In genomic region chr14:24297190-24297964, GRCh38 we compare ENCODE assay signal across 8 cellular contexts. TPM values are rescaled to one million over a fixed set of nuclear protein-coding genes. Genes with fewer than 3 reads are reported as not detected.
DNase-seq lines count a peak whose midpoint lies in the region; ATAC-seq and TF ChIP-seq lines count a peak whose summit lies in the region.

No MANE protein-coding gene starts in this region.

- no peaks in the 10 kb centered on the region for H3K9me3 ChIP-seq in vagina

- H3K27ac ChIP-seq in vagina, result peak overlapping the region; percentile 6

- TF ChIP-seq CTCF in WI38 (IDR thresholded peaks at IDR 0.05; ENCODE audit: low read depth, low read length), result peak; percentile 21; the same call in 1 of the 2 replicates
- TF ChIP-seq CTCF in vagina (IDR thresholded peaks at IDR 0.05), result no peak

- DNase-seq in DMS53 (lab: John Stamatoyannopoulos, UW), result peak; percentile 64
- DNase-seq in HuH-7 (ENCODE audit: low spot score), result peak; percentile 68
- DNase-seq in iPS-NIHi7 (ENCODE audit: extremely low spot score), result peak; percentile 41
- DNase-seq in vagina (ENCODE audit: extremely low spot score in 2 of 2), result no peak
- no peak for DNase-seq in GM19240 (ENCODE audit: insufficient read length, low spot score)
- DNase-seq in globus pallidus (ENCODE audit: low spot score), result no peak

- H3K4me1 ChIP-seq in vagina, result peaks cover 47% of the 10 kb centered on the region

- peak; percentile 15 for ATAC-seq in GM19397 (IDR thresholded peaks at IDR 0.05; ENCODE audit: unreplicated experiment)

- no peaks in the 10 kb centered on the region for H3K27me3 ChIP-seq in vagina

- no peak for TF ChIP-seq POLR2A in vagina (IDR thresholded peaks at IDR 0.05)

- intact Hi-C loops in vagina (cut with DNase I), result loop anchor here (2.0 kb wide), 1 partner anchor 55 kb away; the partner anchor contains the start of gene TINF2

- peaks cover 0 to 28% of the 10 kb centered on the region in 2 donors for H3K36me3 ChIP-seq in vagina

- no peak overlapping the region for H3K4me3 ChIP-seq in WI38 (ENCODE audit: low read depth, low read length)
- H3K4me3 ChIP-seq in vagina, result no peak overlapping the region

RNA-seq across cellular contexts. Expression of gene DHRS1, which starts 2.2 kb away (rescaled TPM):
- total RNA-seq in vagina, result 84.2 TPM

RNA-seq across cellular contexts. Expression of gene NOP9, which starts 2.3 kb away (rescaled TPM):
- 13.8 TPM for total RNA-seq in vagina

RNA-seq across cellular contexts. Expression of gene CIDEB, which starts 10.4 kb away (rescaled TPM):
- 16.0 TPM for total RNA-seq in vagina

RNA-seq across cellular contexts. Expression of gene LTB4R2, which starts 12.6 kb away (rescaled TPM):
- 66.5 TPM for total RNA-seq in vagina

RNA-seq across cellular contexts. Expression of gene LTB4R, which starts 13.9 kb away (rescaled TPM):
- 35.1 TPM for total RNA-seq in vagina

Comparison
In these comparisons a context has a peak if more than half of its experiments do, and no peak if none do; other contexts are left out.
1. DNase-seq: peak in DMS53 (single experiment), HuH-7 (single experiment) and iPS-NIHi7 (single experiment); none in vagina (0 of 2), GM19240 (single experiment) and globus pallidus (single experiment).